In the genomic region with DNA sequence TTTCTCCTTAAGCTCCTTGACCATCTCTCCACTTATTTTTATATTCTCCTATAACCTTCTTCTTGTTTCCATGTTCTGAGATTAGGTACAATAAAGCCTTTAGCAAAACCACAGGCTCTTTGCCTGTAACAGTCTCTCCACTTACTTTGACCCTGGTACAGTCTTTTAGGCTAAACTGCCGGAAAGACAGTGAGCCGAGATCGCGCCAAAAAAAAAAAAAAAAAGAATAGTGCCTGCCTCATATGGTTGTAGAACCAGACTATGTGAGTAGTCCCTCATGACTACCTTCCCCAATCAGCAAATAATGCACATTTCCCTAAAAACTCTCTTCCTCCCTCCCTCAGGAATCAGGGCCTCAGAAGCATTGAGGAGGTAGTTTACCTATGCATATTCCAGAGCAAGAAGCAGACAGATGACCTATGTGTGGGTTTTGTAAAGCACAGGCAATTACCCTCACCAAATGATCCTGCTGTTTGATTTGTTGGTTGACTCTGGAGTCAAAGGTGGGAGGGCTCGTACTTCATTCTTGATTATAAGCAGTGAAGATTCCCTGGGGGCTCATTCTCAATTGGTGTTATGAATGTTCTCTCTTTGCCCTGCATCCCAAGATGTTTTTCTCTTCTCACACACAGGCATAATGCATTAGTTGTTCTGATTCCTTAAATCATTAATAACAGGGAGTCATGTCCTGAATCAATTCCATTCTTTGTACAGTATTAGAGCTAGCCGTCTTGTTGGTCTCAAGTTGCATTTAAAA, we compare ENCODE assay signal across 1 cellular context.
TF ChIP-seq lines count a peak whose summit lies in the region.

No MANE protein-coding gene starts in this region.

TF ChIP-seq in WTC11, 78 proteins besides CTCF, POLR2A, EP300 and RAD21:
- no peak for TF ChIP-seq AFF4 (CRISPR knock-in tag; IDR thresholded peaks at IDR 0.05; ENCODE audit: borderline replicate concordance)
- no peak for TF ChIP-seq KAT7 (CRISPR knock-in tag; IDR thresholded peaks at IDR 0.05; ENCODE audit: borderline replicate concordance)
- no peak for TF ChIP-seq TCF7 (CRISPR knock-in tag; IDR thresholded peaks at IDR 0.05; ENCODE audit: low read depth)
- no peak for TF ChIP-seq NR3C1 (CRISPR knock-in tag; conservative IDR thresholded peaks at IDR 0.05; ENCODE audit: low read depth)
- TF ChIP-seq ESRRA (CRISPR knock-in tag; IDR thresholded peaks at IDR 0.05; ENCODE audit: borderline replicate concordance): no peak
- TF ChIP-seq, protein P1, sequence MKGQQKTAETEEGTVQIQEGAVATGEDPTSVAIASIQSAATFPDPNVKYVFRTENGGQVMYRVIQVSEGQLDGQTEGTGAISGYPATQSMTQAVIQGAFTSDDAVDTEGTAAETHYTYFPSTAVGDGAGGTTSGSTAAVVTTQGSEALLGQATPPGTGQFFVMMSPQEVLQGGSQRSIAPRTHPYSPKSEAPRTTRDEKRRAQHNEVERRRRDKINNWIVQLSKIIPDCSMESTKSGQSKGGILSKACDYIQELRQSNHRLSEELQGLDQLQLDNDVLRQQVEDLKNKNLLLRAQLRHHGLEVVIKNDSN (CRISPR knock-in tag; IDR thresholded peaks at IDR 0.05): no peak
- TF ChIP-seq CREB1 (CRISPR knock-in tag; IDR thresholded peaks at IDR 0.05): no peak
